Comparison of ENCODE assay signal across 28 cellular contexts in the genomic region with DNA sequence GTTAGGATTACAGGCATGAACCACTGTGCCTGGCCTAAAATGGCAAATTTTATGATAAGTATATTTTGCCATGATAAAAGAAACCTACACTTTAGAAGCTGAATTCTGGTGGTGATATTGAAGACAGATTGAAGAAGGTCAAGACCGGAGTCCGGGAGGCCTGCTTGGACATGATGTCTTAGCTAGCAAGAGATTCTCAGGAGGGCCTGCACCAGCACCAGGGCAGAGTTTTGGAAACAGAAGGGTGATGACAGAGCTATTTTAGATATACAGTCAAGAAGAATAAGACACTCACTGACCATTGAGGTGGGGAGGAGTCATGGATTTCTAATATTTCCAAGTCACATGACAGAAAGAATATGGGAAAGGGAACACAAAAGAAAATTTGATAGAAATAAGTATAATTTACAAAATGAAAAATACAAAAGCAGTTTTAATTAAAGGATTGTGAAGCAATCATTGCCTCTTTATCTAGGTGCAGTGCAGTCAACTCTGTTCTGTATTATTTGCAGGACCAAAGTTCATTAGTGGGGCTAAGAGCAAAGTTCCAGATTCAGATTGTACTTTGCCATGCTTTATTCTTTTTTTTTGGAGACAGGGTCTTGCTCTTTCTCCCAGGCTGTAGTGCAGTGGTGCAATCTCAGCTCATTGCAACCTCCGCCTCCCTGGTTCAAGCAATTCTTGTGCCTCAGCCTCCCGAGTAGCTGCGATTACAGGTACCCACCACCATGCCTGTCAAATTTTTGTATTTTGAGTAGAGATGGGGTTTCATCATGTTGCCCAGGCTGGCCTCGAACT.
"Had no signal": no experiment of that assay in that cellular context is flagged by ENCODE, and none has a peak within 500 bp of the region (broad histone marks: within the 10 kb centered on the region; RNA-seq: fewer than 3 reads in every experiment).

No MANE protein-coding gene starts in this region.

- H3K27me3 ChIP-seq: pancreas, sigmoid colon, tibial nerve, uterus had no signal

- ATAC-seq: heart right ventricle; left ventricle myocardium superior; lower lobe of right lung; naive thymus-derived CD8-positive, alpha-beta T cell; pancreas; right cardiac atrium; stimulated activated memory B cell treated with anti-CD40 and anti-IgM and Interleukin-4, amounts not matched to agents 10 μg/mL and 1 μg/mL and 100 μg/mL, for 72 hours; stimulated activated naive CD8-positive, alpha-beta T cell treated with anti-CD3 and anti-CD28 coated beads, Interleukin-15, amount 100 ng/mL, for 72 hours had no signal

- H3K9me3 ChIP-seq: lower lobe of right lung, pancreas, prostate gland, sigmoid colon, tibial nerve, uterus had no signal

- H3K36me3 ChIP-seq: heart right ventricle, lower lobe of right lung, pancreas, prostate gland, sigmoid colon, tibial nerve, uterus had no signal

- H3K27ac ChIP-seq: heart right ventricle, lower lobe of right lung, pancreas, prostate gland, sigmoid colon, tibial nerve, uterus had no signal

- H3K27me3 Mint-ChIP-seq: stimulated activated memory B cell treated with anti-CD40 and anti-IgM and Interleukin-4, amounts not matched to agents 10 μg/mL and 1 μg/mL and 100 μg/mL, for 72 hours had no signal

- H3K4me3 ChIP-seq: heart right ventricle, lower lobe of right lung, pancreas, prostate gland, sigmoid colon, smooth muscle cell, tibial nerve, uterus had no signal

- H3K4me1 ChIP-seq: heart right ventricle, lower lobe of right lung, pancreas, prostate gland, tibial nerve, uterus had no signal

- DNase-seq: heart right ventricle; hippocampal formation; left ventricle myocardium superior; lower lobe of right lung; mammary epithelial cell; mesenchymal stem cell; naive thymus-derived CD8-positive, alpha-beta T cell; nucleus accumbens; pancreas; posterior cingulate gyrus; retina; sigmoid colon; stimulated activated CD4-positive, alpha-beta T cell treated with anti-CD3 and anti-CD28 coated beads, Interleukin-1b, Interleukin-23, amount 100 ng/mL, for 48 hours; stimulated activated CD4-positive, alpha-beta T cell treated with anti-CD3 and anti-CD28 coated beads, Interleukin-2, amount 100 ng/mL, for 48 hours; stimulated activated CD4-positive, alpha-beta T cell treated with anti-CD3 and anti-CD28 coated beads, Interleukin-4, amount 100 ng/mL, for 4 hours; stimulated activated CD8-positive, alpha-beta memory T cell treated with anti-CD3 and anti-CD28 coated beads, Interleukin-4, amount 100 ng/mL, for 48 hours; stimulated activated naive CD4-positive, alpha-beta T cell treated with Interleukin-2 at 50 U/mL for 16 hours; stimulated activated naive CD8-positive, alpha-beta T cell treated with anti-CD3 and anti-CD28 coated beads, Interleukin-15, amount 100 ng/mL, for 72 hours; substantia nigra; uterus had no signal

- H3K9me3 Mint-ChIP-seq: neural crest cell; stimulated activated memory B cell treated with anti-CD40 and anti-IgM and Interleukin-4, amounts not matched to agents 10 μg/mL and 1 μg/mL and 100 μg/mL, for 72 hours; type B pancreatic cell had no signal

- H3K36me3 Mint-ChIP-seq: stimulated activated memory B cell treated with anti-CD40 and anti-IgM and Interleukin-4, amounts not matched to agents 10 μg/mL and 1 μg/mL and 100 μg/mL, for 72 hours; type B pancreatic cell had no signal

- H3K27ac Mint-ChIP-seq: naive thymus-derived CD8-positive, alpha-beta T cell; nephron; stimulated activated memory B cell treated with anti-CD40 and anti-IgM and Interleukin-4, amounts not matched to agents 10 μg/mL and 1 μg/mL and 100 μg/mL, for 72 hours; stimulated activated naive CD8-positive, alpha-beta T cell treated with anti-CD3 and anti-CD28 coated beads, Interleukin-15, amount 100 ng/mL, for 72 hours; type B pancreatic cell had no signal

- H3K4me1 Mint-ChIP-seq: nephron; neural crest cell; stimulated activated memory B cell treated with anti-CD40 and anti-IgM and Interleukin-4, amounts not matched to agents 10 μg/mL and 1 μg/mL and 100 μg/mL, for 72 hours; stimulated activated naive CD8-positive, alpha-beta T cell treated with anti-CD3 and anti-CD28 coated beads, Interleukin-15, amount 100 ng/mL, for 72 hours had no signal

- H3K4me3 Mint-ChIP-seq: naive thymus-derived CD8-positive, alpha-beta T cell; nephron; neural crest cell; stimulated activated memory B cell treated with anti-CD40 and anti-IgM and Interleukin-4, amounts not matched to agents 10 μg/mL and 1 μg/mL and 100 μg/mL, for 72 hours; stimulated activated naive CD8-positive, alpha-beta T cell treated with anti-CD3 and anti-CD28 coated beads, Interleukin-15, amount 100 ng/mL, for 72 hours; type B pancreatic cell had no signal
